Comparison of ENCODE assay signal across 8 cellular contexts in genomic region chr19:36115453-36116343, GRCh38. TPM values are rescaled to one million over a fixed set of nuclear protein-coding genes. Genes with fewer than 3 reads are reported as not detected.
DNase-seq lines count a peak whose midpoint lies in the region; ATAC-seq and TF ChIP-seq lines count a peak whose summit lies in the region.

Gene TBCB (plus strand): TSS chr19:36115468. CDS start chr19:36115561, 93 bp downstream.

- H3K4me1 ChIP-seq in SJCRH30 = peaks cover 18% of the 10 kb centered on the region
- H3K4me1 ChIP-seq in heart left ventricle = peaks cover 3 to 32% (median 19%) of the 10 kb centered on the region in 12 donors

- H3K36me3 ChIP-seq in SJCRH30 (peaks cover 16% of the 10 kb centered on the region), heart left ventricle (peaks cover 0 to 69% (median 53%) of the 10 kb centered on the region in 9 donors)

- DNase-seq in SJCRH30 (no peak), heart left ventricle (peak; percentile 83 to 92 (median 83)), retina (peak; percentile 53), UCSD-AML1 (lab: John Stamatoyannopoulos, UW; ENCODE audit: unreplicated experiment) (no peak), NCI-H2029 treated with DMSO at 0.1 percent for 48 hours (lab: John Stamatoyannopoulos, UW) (no peak)
- peak; percentile 90 to 94 (median 92) for DNase-seq in activated naive CD4-positive, alpha-beta T cell (lab: John Stamatoyannopoulos, UW)

- H3K27ac ChIP-seq in SJCRH30 (peak within 1 kb of the TSS; percentile 82), heart left ventricle (peak within 1 kb of the TSS; percentile 28 to 93 (median 88))

- H3K27me3 ChIP-seq in SJCRH30 (no peaks in the 10 kb centered on the region), heart left ventricle (no peaks in the 10 kb centered on the region)

- 2 to 5% (median 3%) methylated on average over 29 to 59 of the region's 59 CpGs for WGBS in heart left ventricle, 4 donors

- ATAC-seq in GM18867 (IDR thresholded peaks at IDR 0.05; ENCODE audit: unreplicated experiment) (peak; percentile 33), HG03060 (IDR thresholded peaks at IDR 0.05; ENCODE audit: low read depth, unreplicated experiment) (peak; percentile 3), heart left ventricle (peak in 3 of 4 donors; percentile 27 to 70 (median 65))

- H3K4me3 ChIP-seq in SJCRH30 (peak within 1 kb of the TSS; percentile 65), heart left ventricle (peak within 1 kb of the TSS; percentile 60 to 98 (median 90))

- intact Hi-C loops in heart left ventricle (cut with DNase I) = loop anchor here in 5 of 10 donors (1.0 to 10.0 kb wide), 4 partner anchors 55 to 121 kb away; partner anchors contain the start of genes THAP8 (in 3 of the 5), WDR62 (in 3 of the 5) and SDHAF1 (in 1 of the 5)

- no peaks in the 10 kb centered on the region for H3K9me3 ChIP-seq in SJCRH30 (replicated peaks)
- no peaks in the 10 kb centered on the region for H3K9me3 ChIP-seq in heart left ventricle

- TF ChIP-seq CTCF in heart left ventricle (IDR thresholded peaks at IDR 0.05) = no peak

- peak in 1 of 2 donors; percentile 53 for TF ChIP-seq POLR2A in heart left ventricle (IDR thresholded peaks at IDR 0.05)

RNA-seq across cellular contexts. Expression of gene TBCB, which starts in this region (rescaled TPM):
- 212 and 217 TPM in 2 replicates for total RNA-seq in SJCRH30 (2014; rRNA removed; shearing (Covaris generic))
- 100 to 1,000 TPM in 6 of 9 donors, 10 to 100 TPM in 3; 89.8 to 146 (median 111) TPM for total RNA-seq in heart left ventricle
- polyA plus RNA-seq in heart left ventricle = 100 to 1,000 TPM; 109 to 171 TPM

Comparison
In these comparisons a context has a peak if more than half of its experiments do, and no peak if none do; other contexts are left out.
1. ATAC-seq: peak in every context shown above with its lines; median percentile 65 in heart left ventricle; 33 in GM18867; 3 in HG03060.
2. DNase-seq: peak in activated naive CD4-positive, alpha-beta T cell (4 of 4), heart left ventricle (5 of 5) and retina (single experiment); none in SJCRH30 (0 of 2), UCSD-AML1 (single experiment) and NCI-H2029 treated with DMSO at 0.1 percent for 48 hours (single experiment).